ENCODE assay signal across 17 cellular contexts in the genomic region with DNA sequence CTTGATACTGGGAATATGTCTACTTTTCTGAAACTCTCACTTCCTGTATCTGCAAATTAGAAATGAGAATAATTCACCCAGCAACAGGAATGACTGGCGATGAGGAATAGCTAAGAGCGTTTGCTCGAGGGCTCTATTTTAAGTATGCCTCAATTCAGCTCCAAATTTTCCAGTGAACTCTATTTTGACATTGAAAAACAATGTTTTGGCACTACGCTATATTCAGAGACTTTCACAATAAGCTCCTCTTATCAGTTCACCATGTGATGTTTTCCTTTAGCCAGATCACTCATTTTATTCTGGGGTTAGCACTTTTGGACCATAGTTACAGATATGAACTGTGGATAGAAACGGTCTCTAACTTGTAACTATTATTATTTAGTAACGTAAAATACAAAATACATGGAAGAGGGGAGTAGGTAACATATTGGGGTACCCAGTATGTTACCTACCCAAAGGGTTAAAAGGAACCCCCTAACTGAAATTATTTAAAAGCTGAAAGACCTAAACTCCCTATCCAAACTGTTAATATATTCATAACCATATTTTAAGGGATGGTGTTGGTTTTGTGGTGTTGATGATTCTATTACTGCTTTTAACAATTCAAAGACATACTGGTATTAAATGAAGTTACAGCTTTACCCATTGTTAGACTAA. TPM values are rescaled to one million over a fixed set of nuclear protein-coding genes. Genes with fewer than 3 reads are reported as not detected.
A peak's percentile ranks its signal among the peaks of the same experiment; 100 is the strongest.
DNase-seq lines count a peak whose midpoint lies in the region; ATAC-seq and TF ChIP-seq lines count a peak whose summit lies in the region.
"Had no signal": no experiment of that assay in that cellular context is flagged by ENCODE, and none has a peak within 500 bp of the region (broad histone marks: within the 10 kb centered on the region; RNA-seq: fewer than 3 reads in every experiment).

No MANE protein-coding gene starts in this region.

- H3K9me3 Mint-ChIP-seq in stimulated activated effector memory CD8-positive, alpha-beta T cell treated with anti-CD3 and anti-CD28 coated beads, Interleukin-12 subunit alpha, Interleukin-12 subunit beta, amount 100 ng/mL, for 72 hours = no peaks in the 10 kb centered on the region
- H3K9me3 Mint-ChIP-seq: activated CD4-positive, alpha-beta T cell treated with anti-CD3 and anti-CD28 coated beads, Interleukin-2, amount 10 ng/mL, durations not matched to agents 7 days and 5 days; activated T-cell treated with anti-CD3 and anti-CD28 coated beads, Interleukin-2, amount 50 U/mL, for 72 hours; T-helper 1 cell treated with Interleukin-12 subunit alpha and Interleukin-12 subunit beta and Interleukin-4 antibody, amounts not matched to agents 30 μg/mL and 1 μg/mL, for 36 hours had no signal

- peak; percentile 33 to 35 for ATAC-seq in lower lobe of right lung
- no peak for ATAC-seq in stimulated activated effector memory CD8-positive, alpha-beta T cell treated with anti-CD3 and anti-CD28 coated beads, Interleukin-12 subunit alpha, Interleukin-12 subunit beta, amount 100 ng/mL, for 72 hours
- ATAC-seq: activated T-cell treated with anti-CD3 and anti-CD28 coated beads, Interleukin-2, amount 50 U/mL, for 72 hours; Panc1 had no signal

- no peak overlapping the region for H3K4me3 Mint-ChIP-seq in stimulated activated effector memory CD8-positive, alpha-beta T cell treated with anti-CD3 and anti-CD28 coated beads, Interleukin-12 subunit alpha, Interleukin-12 subunit beta, amount 100 ng/mL, for 72 hours
- H3K4me3 Mint-ChIP-seq: activated CD4-positive, alpha-beta T cell treated with anti-CD3 and anti-CD28 coated beads, Interleukin-2, amount 10 ng/mL, durations not matched to agents 7 days and 5 days; activated T-cell treated with anti-CD3 and anti-CD28 coated beads, Interleukin-2, amount 50 U/mL, for 72 hours; T-helper 1 cell treated with Interleukin-12 subunit alpha and Interleukin-12 subunit beta and Interleukin-4 antibody, amounts not matched to agents 30 μg/mL and 1 μg/mL, for 36 hours had no signal

- intact Hi-C loops in adrenal gland (cut with DNase I) = no loop called here
- intact Hi-C loops in esophagus squamous epithelium (cut with DNase I) = no loop called here
- intact Hi-C loops in lower lobe of right lung (cut with DNase I) = no loop called here
- intact Hi-C loops in testis (cut with DNase I; ENCODE audit: low total_unique reads) = no loop called here

- no peaks in the 10 kb centered on the region for H3K36me3 Mint-ChIP-seq in stimulated activated effector memory CD8-positive, alpha-beta T cell treated with anti-CD3 and anti-CD28 coated beads, Interleukin-12 subunit alpha, Interleukin-12 subunit beta, amount 100 ng/mL, for 72 hours

- H3K4me3 ChIP-seq in adrenal gland (no peak overlapping the region), esophagus squamous epithelium (no peak overlapping the region), lower lobe of right lung (no peak overlapping the region), testis (no peak overlapping the region)

- 6 to 14% (median 10%) methylated on average over 6 of the region's 6 CpGs for WGBS in adrenal gland, 4 donors
- 48 to 58% methylated on average over 6 of the region's 6 CpGs for WGBS in esophagus squamous epithelium, 2 donors
- WGBS in testis, 2 donors = 35 to 37% methylated on average over 6 of the region's 6 CpGs

- H3K27ac Mint-ChIP-seq in stimulated activated effector memory CD8-positive, alpha-beta T cell treated with anti-CD3 and anti-CD28 coated beads, Interleukin-12 subunit alpha, Interleukin-12 subunit beta, amount 100 ng/mL, for 72 hours = no peak overlapping the region
- H3K27ac Mint-ChIP-seq: activated CD4-positive, alpha-beta T cell treated with anti-CD3 and anti-CD28 coated beads, Interleukin-2, amount 10 ng/mL, durations not matched to agents 7 days and 5 days; activated T-cell treated with anti-CD3 and anti-CD28 coated beads, Interleukin-2, amount 50 U/mL, for 72 hours; T-helper 1 cell treated with Interleukin-12 subunit alpha and Interleukin-12 subunit beta and Interleukin-4 antibody, amounts not matched to agents 30 μg/mL and 1 μg/mL, for 36 hours had no signal

- H3K27me3 ChIP-seq in adrenal gland (no peaks in the 10 kb centered on the region), esophagus squamous epithelium (no peaks in the 10 kb centered on the region), lower lobe of right lung (ENCODE audit: low read depth) (no peaks in the 10 kb centered on the region), testis (no peaks in the 10 kb centered on the region)
- H3K27me3 ChIP-seq: BE2C had no signal

- TF ChIP-seq POLR2A in adrenal gland (IDR thresholded peaks at IDR 0.05) (peak in 1 of 2 donors; percentile 9), esophagus squamous epithelium (IDR thresholded peaks at IDR 0.05) (no peak), testis (IDR thresholded peaks at IDR 0.05) (no peak)

- no peaks in the 10 kb centered on the region for H3K36me3 ChIP-seq in adrenal gland (replicated peaks in 1 of 2)
- H3K36me3 ChIP-seq in esophagus squamous epithelium = no peaks in the 10 kb centered on the region
- no peaks in the 10 kb centered on the region for H3K36me3 ChIP-seq in lower lobe of right lung
- H3K36me3 ChIP-seq in testis (ENCODE audit: low read depth, missing control alignments) = no peaks in the 10 kb centered on the region
- H3K36me3 ChIP-seq: BE2C had no signal

- H3K9me3 ChIP-seq in adrenal gland (replicated peaks in 1 of 3) (no peaks in the 10 kb centered on the region), esophagus squamous epithelium (no peaks in the 10 kb centered on the region), lower lobe of right lung (no peaks in the 10 kb centered on the region), testis (no peaks in the 10 kb centered on the region)
- H3K9me3 ChIP-seq: BE2C had no signal

- DNase-seq in adrenal gland (peak in 3 of 7 donors; percentile 39 to 53 (median 42)), esophagus squamous epithelium (lab: John Stamatoyannopoulos, UW) (no peak), lower lobe of right lung (no peak), testis (no peak), NCI-H524 (lab: John Stamatoyannopoulos, UW) (no peak), RPMI8226 (no peak)
- DNase-seq in stimulated activated CD4-positive, alpha-beta T cell treated with anti-CD3 and anti-CD28 coated beads, Interleukin-4, amount 100 ng/mL, for 24 hours = no peak
- DNase-seq in stimulated activated effector memory CD8-positive, alpha-beta T cell treated with anti-CD3 and anti-CD28 coated beads, Interleukin-12 subunit alpha, Interleukin-12 subunit beta, amount 100 ng/mL, for 72 hours (ENCODE audit: low spot score in 2 of 2) = no peak
- DNase-seq: activated CD4-positive, alpha-beta T cell treated with anti-CD3 and anti-CD28 coated beads, Interleukin-2, amount 10 ng/mL, durations not matched to agents 7 days and 5 days; activated T-cell treated with anti-CD3 and anti-CD28 coated beads, Interleukin-2, amount 50 U/mL, for 72 hours; amygdala; BE2C; DMS153; NCI-H146 had no signal

- H3K27ac ChIP-seq in adrenal gland (peak overlapping the region; percentile 43 to 80 (median 78)), esophagus squamous epithelium (peak overlapping the region in 3 of 4 donors; percentile 30 to 75 (median 69)), lower lobe of right lung (peak overlapping the region; percentile 37), testis (peak overlapping the region; percentile 2 to 67)
- H3K27ac ChIP-seq: KMS-11 had no signal

- H3K4me1 Mint-ChIP-seq in stimulated activated effector memory CD8-positive, alpha-beta T cell treated with anti-CD3 and anti-CD28 coated beads, Interleukin-12 subunit alpha, Interleukin-12 subunit beta, amount 100 ng/mL, for 72 hours = no peaks in the 10 kb centered on the region
- H3K4me1 Mint-ChIP-seq: activated CD4-positive, alpha-beta T cell treated with anti-CD3 and anti-CD28 coated beads, Interleukin-2, amount 10 ng/mL, durations not matched to agents 7 days and 5 days had no signal

- TF ChIP-seq CTCF in adrenal gland (IDR thresholded peaks at IDR 0.05) (no peak), esophagus squamous epithelium (IDR thresholded peaks at IDR 0.05) (no peak), lower lobe of right lung (IDR thresholded peaks at IDR 0.05) (no peak), testis (IDR thresholded peaks at IDR 0.05) (no peak)

- peaks cover 52 to 77% of the 10 kb centered on the region in 2 donors for H3K4me1 ChIP-seq in adrenal gland (replicated peaks in 1 of 2)
- H3K4me1 ChIP-seq in esophagus squamous epithelium = peaks cover 0 to 71% (median 12%) of the 10 kb centered on the region in 3 donors
- H3K4me1 ChIP-seq in lower lobe of right lung = peaks cover 25% of the 10 kb centered on the region
- peaks cover 43% of the 10 kb centered on the region for H3K4me1 ChIP-seq in testis

RNA-seq across cellular contexts. Expression of a gene that starts 28.1 kb away (rescaled TPM):
- total RNA-seq in adrenal gland = 1,000 to 10,000 TPM in 5 of 8 donors, 100 to 1,000 TPM in 2, 10 to 100 TPM in 1; 84.1 to 3,561 (median 1,319) TPM
- polyA plus RNA-seq in adrenal gland = 100 to 1,000 TPM; 115 to 215 (median 154) TPM
- 10 to 100 TPM in 2 of 4 donors, 1 to 10 TPM in 2; 5.4 to 34.1 (median 19.1) TPM for total RNA-seq in esophagus squamous epithelium
- 135 TPM for total RNA-seq in lower lobe of right lung
- total RNA-seq in testis = 10 to 100 TPM; 52.3 to 58.7 TPM
- polyA plus RNA-seq in testis (ENCODE audit: insufficient read depth, low read depth, low replicate concordance) = 64.0 TPM
